In genomic region chr9:130188860-130189481, GRCh38 we compare ENCODE assay signal across 2 cellular contexts.
TF ChIP-seq lines count a peak whose summit lies in the region.

No MANE protein-coding gene starts in this region.

TF ChIP-seq in HEK293, 187 proteins besides CTCF, POLR2A, EP300 and RAD21 (continued from another document):
- no peak for TF ChIP-seq ZNF221 (tag by site-specific recombination; IDR thresholded peaks at IDR 0.05; ENCODE audit: borderline replicate concordance)
- no peak for TF ChIP-seq ZNF621 (tag by site-specific recombination; IDR thresholded peaks at IDR 0.05)
- no peak for TF ChIP-seq MYNN (tag by site-specific recombination; IDR thresholded peaks at IDR 0.05; ENCODE audit: borderline replicate concordance)
- no peak for TF ChIP-seq ZBTB6 (tag by site-specific recombination; IDR thresholded peaks at IDR 0.05)
- TF ChIP-seq SETDB1 (IDR thresholded peaks at IDR 0.05; ENCODE audit: insufficient read length, low read length): no peak
- TF ChIP-seq ZNF623 (tag by site-specific recombination; IDR thresholded peaks at IDR 0.05): no peak
- no peak for TF ChIP-seq ZNF548 (tag by site-specific recombination; IDR thresholded peaks at IDR 0.05)
- 0 out of 2 replicates have a peak, but pooled peaks have one; percentile 12 for TF ChIP-seq KLF17 (tag by site-specific recombination; IDR thresholded peaks at IDR 0.05)
- TF ChIP-seq ZSCAN16 (tag by site-specific recombination; IDR thresholded peaks at IDR 0.05): no peak
- TF ChIP-seq ZNF169 (tag by site-specific recombination; IDR thresholded peaks at IDR 0.05): no peak
- TF ChIP-seq ZNF530 (tag by site-specific recombination; IDR thresholded peaks at IDR 0.05; ENCODE audit: low read depth): no peak
- TF ChIP-seq ZNF704 (tag by site-specific recombination; IDR thresholded peaks at IDR 0.05): no peak

TF ChIP-seq in K562, 482 proteins besides CTCF, POLR2A, EP300 and RAD21 (continued from another document and continues in another):
- TF ChIP-seq HMBOX1 (IDR thresholded peaks at IDR 0.05): no peak
- no peak for TF ChIP-seq PHF20 (IDR thresholded peaks at IDR 0.05; ENCODE audit: partially characterized antibody)
- TF ChIP-seq EGR1 (conservative IDR thresholded peaks at IDR 0.05): peak; percentile 50
- no peak for TF ChIP-seq ZNF311 (CRISPR knock-in tag; IDR thresholded peaks at IDR 0.05)
- TF ChIP-seq RBFOX2 (IDR thresholded peaks at IDR 0.05; ENCODE audit: low read depth, low read length): no peak
- no peak for TF ChIP-seq CEBPZ (IDR thresholded peaks at IDR 0.05; ENCODE audit: borderline replicate concordance, low read depth, low read length)
- TF ChIP-seq ZNF717 (CRISPR knock-in tag; IDR thresholded peaks at IDR 0.05): no peak
- no peak for TF ChIP-seq ZNF699 (CRISPR knock-in tag; IDR thresholded peaks at IDR 0.05; ENCODE audit: insufficient replicate concordance)
- peak; percentile 62 to 86; a peak in 1 of 4 replicates for TF ChIP-seq SIN3A (IDR thresholded peaks at IDR 0.05; ENCODE audit: borderline replicate concordance in 2 of 2, control insufficient read depth in 1 of 2, low read depth in 2 of 2, low read length in 2 of 2)
- no peak for TF ChIP-seq SMAD3 (CRISPR knock-in tag; conservative IDR thresholded peaks at IDR 0.05)
- no peak for TF ChIP-seq TCFL5 (CRISPR knock-in tag; conservative IDR thresholded peaks at IDR 0.05)
- TF ChIP-seq RNF219 (CRISPR knock-in tag; IDR thresholded peaks at IDR 0.05): no peak
- no peak for TF ChIP-seq RBM22 (IDR thresholded peaks at IDR 0.05; ENCODE audit: low read depth, low read length, poor library complexity, severe bottlenecking)
- no peak for TF ChIP-seq E2F8 (IDR thresholded peaks at IDR 0.05; ENCODE audit: low read depth, partially characterized antibody)
- no peak for TF ChIP-seq NFIC (IDR thresholded peaks at IDR 0.05)
- TF ChIP-seq GTF2E2 (tag; IDR thresholded peaks at IDR 0.05): no peak
- no peak for TF ChIP-seq SIRT6 (IDR thresholded peaks at IDR 0.05; ENCODE audit: low read depth, low read length)
- no peak for TF ChIP-seq KAT8 (IDR thresholded peaks at IDR 0.05; ENCODE audit: low read depth)
- no peak for TF ChIP-seq KAT7 (CRISPR knock-in tag; IDR thresholded peaks at IDR 0.05; ENCODE audit: borderline replicate concordance)
- no peak for TF ChIP-seq ETV5 (CRISPR knock-in tag; IDR thresholded peaks at IDR 0.05; ENCODE audit: low read depth)
- no peak for TF ChIP-seq GTF2A2 (tag; IDR thresholded peaks at IDR 0.05)
- TF ChIP-seq SAFB (IDR thresholded peaks at IDR 0.05; ENCODE audit: borderline replicate concordance, low read depth, low read length): no peak
- TF ChIP-seq MEF2D (tag; conservative IDR thresholded peaks at IDR 0.05; ENCODE audit: low read depth): no peak
- TF ChIP-seq NCOA4 (IDR thresholded peaks at IDR 0.05; ENCODE audit: partially characterized antibody): no peak
- TF ChIP-seq RBM25 (IDR thresholded peaks at IDR 0.05; ENCODE audit: low read depth, low read length, severe bottlenecking): peak; percentile 95
- peak; percentile 59; the same call in 1 of the 2 replicates for TF ChIP-seq SMARCA5 (IDR thresholded peaks at IDR 0.05)
- no peak for TF ChIP-seq MGA (IDR thresholded peaks at IDR 0.05)
